In genomic region chr17:81093576-81094223, GRCh38 we compare ENCODE assay signal across 1 cellular context.
TF ChIP-seq lines count a peak whose summit lies in the region.

No MANE protein-coding gene starts in this region.

TF ChIP-seq in WTC11, 78 proteins besides CTCF, POLR2A, EP300 and RAD21 (continued from another document):
- TF ChIP-seq AFF4 (CRISPR knock-in tag; IDR thresholded peaks at IDR 0.05; ENCODE audit: borderline replicate concordance) (no peak), E2F4 (CRISPR knock-in tag; IDR thresholded peaks at IDR 0.05; ENCODE audit: borderline replicate concordance, low read depth) (no peak)
